Comparison of ENCODE assay signal across 8 cellular contexts in genomic region chr16:84617631-84618427, GRCh38. TPM values are rescaled to one million over a fixed set of nuclear protein-coding genes. Genes with fewer than 3 reads are reported as not detected.
DNase-seq lines count a peak whose midpoint lies in the region; ATAC-seq, FAIRE-seq and TF ChIP-seq lines count a peak whose summit lies in the region.

Gene COTL1, minus strand, starts transcription at chr16:84618078. Its CDS starts 164 bp downstream, at chr16:84617914.

- no peak for TF ChIP-seq CTCF in astrocyte (IDR thresholded peaks at IDR 0.05; ENCODE audit: insufficient read depth, low read depth, low read length)

- H3K9me3 ChIP-seq in astrocyte (ENCODE audit: insufficient read depth, low read depth, low read length): no peaks in the 10 kb centered on the region
- H3K9me3 ChIP-seq in aorta (ENCODE audit: control insufficient read depth, low read length): no peaks in the 10 kb centered on the region

- H3K4me1 ChIP-seq in astrocyte (ENCODE audit: insufficient read depth, low read length): peaks cover 32% of the 10 kb centered on the region
- H3K4me1 ChIP-seq in aorta (ENCODE audit: control insufficient read depth in 1 of 2, insufficient read depth in 2 of 2, low read length in 2 of 2): peaks cover 0 to 2% of the 10 kb centered on the region in 2 donors

- H3K4me3 Mint-ChIP-seq in T-helper 2 cell treated with Interferon-gamma antibody and Interleukin-4, amounts not matched to agents 5 μg/mL and 100 μg/mL, for 36 hours: peak within 1 kb of the TSS; percentile 99
- peak within 1 kb of the TSS; percentile 97 for H3K4me3 Mint-ChIP-seq in astrocyte (ENCODE audit: unreplicated experiment)

- intact Hi-C loops in aorta (cut with DNase I): loop anchor here (2.0 to 5.0 kb wide), 2 partner anchors 86 to 113 kb away; partner anchors contain the start of gene MEAK7 (in 1 of the 2)

- H3K27me3 ChIP-seq in astrocyte (ENCODE audit: insufficient read depth, low read length) (no peaks in the 10 kb centered on the region), aorta (ENCODE audit: control insufficient read depth in 1 of 2, insufficient read depth in 2 of 2, low read length in 1 of 2) (peaks cover 0 to 2% of the 10 kb centered on the region in 2 donors)

- ATAC-seq in GM18502 (IDR thresholded peaks at IDR 0.05; ENCODE audit: poor library complexity, unreplicated experiment) (peak; percentile 81), HG02970 (IDR thresholded peaks at IDR 0.05; ENCODE audit: low FRiP score, unreplicated experiment) (peak; percentile 79), aorta (ENCODE audit: low FRiP score) (peak; percentile 91)

- H3K9me3 Mint-ChIP-seq in T-helper 2 cell treated with Interferon-gamma antibody and Interleukin-4, amounts not matched to agents 5 μg/mL and 100 μg/mL, for 36 hours: no peaks in the 10 kb centered on the region
- H3K9me3 Mint-ChIP-seq in astrocyte (ENCODE audit: unreplicated experiment): no peaks in the 10 kb centered on the region

- peaks cover 48% of the 10 kb centered on the region for H3K79me2 ChIP-seq in astrocyte (ENCODE audit: insufficient read depth, low read length)

- peaks cover 42% of the 10 kb centered on the region for H3K36me3 Mint-ChIP-seq in T-helper 2 cell treated with Interferon-gamma antibody and Interleukin-4, amounts not matched to agents 5 μg/mL and 100 μg/mL, for 36 hours (ENCODE audit: low read depth)
- peaks cover 12% of the 10 kb centered on the region for H3K36me3 Mint-ChIP-seq in astrocyte (ENCODE audit: low read depth, unreplicated experiment)

- H3K9ac ChIP-seq in astrocyte (ENCODE audit: low read length): peak within 1 kb of the TSS; percentile 81

- H3K4me2 ChIP-seq in astrocyte (ENCODE audit: low read length): peak within 1 kb of the TSS; percentile 94

- 0% methylated on average over 80 to 100 of the region's 100 CpGs for WGBS in aorta, 2 donors

- H3K36me3 ChIP-seq in astrocyte (ENCODE audit: insufficient read depth, low read length) (peaks cover 10% of the 10 kb centered on the region), aorta (ENCODE audit: control insufficient read depth in 1 of 2, insufficient read depth in 2 of 2, low read length in 1 of 2) (no peaks in the 10 kb centered on the region)

- DNase-seq in NCI-H2029 (lab: John Stamatoyannopoulos, UW): peak; percentile 68
- peak; percentile 95 for DNase-seq in T-helper 2 cell treated with Interferon-gamma antibody and Interleukin-4, amounts not matched to agents 5 μg/mL and 100 μg/mL, for 36 hours (ENCODE audit: low spot score)
- DNase-seq in astrocyte (ENCODE audit: low read depth): peak; percentile 98
- DNase-seq in hepatic stellate cell (ENCODE audit: low spot score): peak; percentile 93
- peak; percentile 90 for DNase-seq in renal cortical epithelial cell (ENCODE audit: low read depth)
- DNase-seq in aorta: peak; percentile 99

- H3K4me1 Mint-ChIP-seq in T-helper 2 cell treated with Interferon-gamma antibody and Interleukin-4, amounts not matched to agents 5 μg/mL and 100 μg/mL, for 36 hours (ENCODE audit: low read depth): peaks cover 44% of the 10 kb centered on the region
- peaks cover 43% of the 10 kb centered on the region for H3K4me1 Mint-ChIP-seq in astrocyte (ENCODE audit: low read depth, unreplicated experiment)

- peaks cover 11% of the 10 kb centered on the region for H3K27me3 Mint-ChIP-seq in T-helper 2 cell treated with Interferon-gamma antibody and Interleukin-4, amounts not matched to agents 5 μg/mL and 100 μg/mL, for 36 hours (ENCODE audit: low read depth)
- no peaks in the 10 kb centered on the region for H3K27me3 Mint-ChIP-seq in astrocyte (ENCODE audit: low read depth, unreplicated experiment)

- no peak within 1 kb of the TSS for H2AFZ ChIP-seq in astrocyte (ENCODE audit: low read depth, low read length)

- H3K27ac ChIP-seq in astrocyte (ENCODE audit: low read depth, low read length) (peak within 1 kb of the TSS; percentile 60), aorta (ENCODE audit: low read depth in 1 of 2, low read length in 2 of 2) (peak within 1 kb of the TSS in 1 of 2 donors; percentile 31)

- H4K20me1 ChIP-seq in astrocyte (ENCODE audit: insufficient read depth, low read length): peaks cover 48% of the 10 kb centered on the region

- H3K4me3 ChIP-seq in astrocyte (ENCODE audit: insufficient read depth, low read depth, low read length): peak within 1 kb of the TSS; percentile 85
- H3K4me3 ChIP-seq in aorta (ENCODE audit: low read length in 2 of 2): peak within 1 kb of the TSS; percentile 24 to 62

- FAIRE-seq in astrocyte (lab: Jason Lieb, UNC): no peak

- H3K27ac Mint-ChIP-seq in T-helper 2 cell treated with Interferon-gamma antibody and Interleukin-4, amounts not matched to agents 5 μg/mL and 100 μg/mL, for 36 hours: peak within 1 kb of the TSS; percentile 87
- peak within 1 kb of the TSS; percentile 95 for H3K27ac Mint-ChIP-seq in astrocyte (ENCODE audit: unreplicated experiment)

RNA-seq across cellular contexts. Expression of gene COTL1, which starts in this region (rescaled TPM):
- total RNA-seq in astrocyte (300 and 359 TPM in 2 replicates), renal cortical epithelial cell (100 and 192 TPM in 2 replicates), aorta (10 to 100 TPM; 61.9 to 69.9 TPM)
- polyA plus RNA-seq in aorta: 10 to 100 TPM; 22.8 to 58.1 TPM
